15 cellular contexts compared by ENCODE assay signal in the genomic region with DNA sequence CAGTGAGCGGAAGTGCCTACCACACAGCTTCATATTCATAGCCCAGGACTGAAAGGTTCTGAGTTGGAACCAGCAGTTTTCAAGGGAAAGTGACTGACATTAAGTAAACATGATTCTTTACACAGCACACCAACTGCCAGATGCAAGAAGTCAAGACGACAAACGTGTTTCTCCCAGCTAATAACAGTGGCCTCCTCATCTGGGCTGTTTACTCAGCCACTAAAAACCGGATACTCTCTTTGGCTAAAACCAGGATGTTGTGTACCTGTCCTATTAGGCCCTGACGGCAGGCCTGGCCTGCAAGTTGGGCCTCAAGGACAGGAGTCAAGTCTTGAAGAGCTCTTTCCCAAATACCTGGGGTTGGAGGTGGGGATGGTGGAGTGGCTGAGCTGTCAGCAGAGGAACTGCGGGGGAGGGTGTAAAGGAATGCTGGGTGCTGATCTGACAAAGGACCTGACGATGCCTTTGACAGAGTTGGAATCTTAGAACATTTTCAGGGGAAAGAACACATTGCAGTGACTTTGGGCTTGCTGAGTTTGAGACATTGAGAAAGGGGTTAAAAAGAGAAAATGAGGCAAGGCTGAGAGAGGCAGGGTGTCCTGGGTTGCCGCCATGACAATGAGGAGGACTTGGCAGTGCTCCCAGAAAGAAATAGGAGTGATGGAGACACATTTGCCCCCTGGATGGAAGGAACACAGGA. TPM values are rescaled to one million over a fixed set of nuclear protein-coding genes. Genes with fewer than 3 reads are reported as not detected.
A peak's percentile ranks its signal among the peaks of the same experiment; 100 is the strongest.
DNase-seq lines count a peak whose midpoint lies in the region; ATAC-seq and TF ChIP-seq lines count a peak whose summit lies in the region.
"Had no signal": no experiment of that assay in that cellular context is flagged by ENCODE, and none has a peak within 500 bp of the region (broad histone marks: within the 10 kb centered on the region; RNA-seq: fewer than 3 reads in every experiment).

No MANE protein-coding gene starts in this region.

- no peaks in the 10 kb centered on the region for H3K36me3 ChIP-seq in lung (ENCODE audit: control insufficient read depth in 2 of 2, insufficient read depth in 2 of 2, low read length in 2 of 2)
- H3K36me3 ChIP-seq: SJSA1 had no signal

- intact Hi-C loops in posterior vena cava (cut with DNase I): loop anchor here in 1 of 2 donors (10.0 kb wide), 1 partner anchor 88 kb away; a partner anchor contains a TSS

- H3K27me3 ChIP-seq in lung (ENCODE audit: control insufficient read depth, insufficient read depth): no peaks in the 10 kb centered on the region
- H3K27me3 ChIP-seq: testis had no signal

- peaks cover 3 to 21% of the 10 kb centered on the region in 2 donors for H3K4me1 ChIP-seq in lung (ENCODE audit: control insufficient read depth in 2 of 2, insufficient read depth in 2 of 2, low read length in 2 of 2)
- H3K4me1 ChIP-seq: SJSA1 had no signal

- WGBS in lung, 2 donors: 53 to 64% methylated on average over 8 of the region's 8 CpGs

- TF ChIP-seq CTCF in C4-2B (conservative IDR thresholded peaks at IDR 0.05): no peak
- no peak for TF ChIP-seq CTCF in LNCaP clone FGC (IDR thresholded peaks at IDR 0.05; ENCODE audit: control insufficient read depth, extremely low read depth, insufficient read depth)
- no peak for TF ChIP-seq CTCF in lung (IDR thresholded peaks at IDR 0.05; ENCODE audit: control extremely low read depth, extremely low read depth)

- H3K4me3 ChIP-seq in LNCaP clone FGC (ENCODE audit: low read depth, low read length): no peak overlapping the region
- no peak overlapping the region for H3K4me3 ChIP-seq in lung
- H3K4me3 ChIP-seq: GM12878, SJSA1, testis had no signal

- peak; percentile 74 for ATAC-seq in lung (ENCODE audit: insufficient read depth, low FRiP score)
- ATAC-seq in esophagus mucosa: no peak
- ATAC-seq in HG02642 (IDR thresholded peaks at IDR 0.05; ENCODE audit: poor library complexity, unreplicated experiment): no peak
- ATAC-seq: GM12878 had no signal

- H3K9me3 ChIP-seq in lung (ENCODE audit: control insufficient read depth in 2 of 2, insufficient read depth in 1 of 2, low read length in 1 of 2): no peaks in the 10 kb centered on the region
- H3K9me3 ChIP-seq: SJSA1, testis had no signal

- H3K27ac ChIP-seq in C4-2B (peak overlapping the region; percentile 67), lung (ENCODE audit: low read depth in 1 of 2, low read length in 1 of 2) (peak overlapping the region in 1 of 2 donors; percentile 63)
- H3K27ac ChIP-seq: SJSA1, testis had no signal

- DNase-seq in LNCaP clone FGC (ENCODE audit: low read depth) (peak; percentile 75), SHP77 (lab: John Stamatoyannopoulos, UW) (peak; percentile 35 to 55), lung (ENCODE audit: low spot score) (peak; percentile 64), posterior vena cava (ENCODE audit: low spot score) (no peak), DMS 273 (lab: John Stamatoyannopoulos, UW; ENCODE audit: unreplicated experiment) (no peak)
- DNase-seq: activated CD4-positive, alpha-beta memory T cell treated with anti-CD3 and anti-CD28 coated beads for 36 hours; activated gamma-delta T cell; NCI-H1048; stimulated activated CD4-positive, alpha-beta T cell treated with anti-CD3 and anti-CD28 coated beads, Interleukin-15, amount 100 ng/mL, for 24 hours; testis had no signal

RNA-seq across cellular contexts. Expression of a gene that starts 57.7 kb away (rescaled TPM):
- total RNA-seq in lung (1 to 10 TPM; 1.4 to 1.5 TPM), posterior vena cava (1 to 10 TPM; 2.5 to 2.8 TPM), esophagus mucosa (2.0 TPM)
- under 1 TPM; 0.16 to 0.50 TPM for polyA plus RNA-seq in lung
- total RNA-seq: activated CD4-positive, alpha-beta memory T cell treated with anti-CD3 and anti-CD28 coated beads for 36 hours; GM12878 had no signal

Comparison
In these comparisons a context has a peak if more than half of its experiments do, and no peak if none do; other contexts are left out.
1. DNase-seq: peak in LNCaP clone FGC (single experiment), SHP77 (2 of 2) and lung (single experiment); none in posterior vena cava (single experiment) and DMS 273 (single experiment).